In the genomic region with DNA sequence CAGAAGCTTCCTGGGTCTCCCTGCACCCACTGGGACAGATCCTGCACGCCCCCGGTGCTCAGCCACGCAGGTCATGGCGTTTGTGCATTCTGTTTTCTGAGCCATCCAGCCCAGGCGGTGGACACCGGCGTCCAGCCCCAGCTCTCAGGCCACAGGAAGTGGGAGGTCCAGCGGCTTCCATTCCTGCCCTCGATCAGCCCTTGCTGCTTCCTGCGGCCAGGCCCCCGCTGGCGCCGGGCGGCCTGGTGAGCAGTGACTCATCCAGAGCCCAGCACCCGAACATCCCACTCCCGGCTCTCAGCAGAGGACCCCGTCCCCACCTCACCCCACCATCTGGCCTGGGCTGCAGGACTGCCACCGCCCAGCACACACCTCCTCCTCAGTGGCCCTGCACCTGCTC, we compare ENCODE assay signal across 17 cellular contexts. TPM values are rescaled to one million over a fixed set of nuclear protein-coding genes. Genes with fewer than 3 reads are reported as not detected.
DNase-seq lines count a peak whose midpoint lies in the region; ATAC-seq and TF ChIP-seq lines count a peak whose summit lies in the region.
"Had no signal": no experiment of that assay in that cellular context is flagged by ENCODE, and none has a peak within 500 bp of the region (broad histone marks: within the 10 kb centered on the region; RNA-seq: fewer than 3 reads in every experiment).

No MANE protein-coding gene starts in this region.

- H3K36me3 ChIP-seq in upper lobe of left lung, result no peaks in the 10 kb centered on the region
- H3K36me3 ChIP-seq: thyroid gland had no signal

- 46 to 48% methylated on average over 8 to 18 of the region's 18 CpGs for WGBS in upper lobe of left lung, 2 donors

- peak overlapping the region; percentile 80 to 88 (median 86) for H3K27ac ChIP-seq in upper lobe of left lung
- H3K27ac ChIP-seq: 22Rv1 had no signal

- H3K4me3 ChIP-seq in astrocyte of the spinal cord (ENCODE audit: low read depth, low read length) (no peak overlapping the region), upper lobe of left lung (no peak overlapping the region)
- H3K4me3 ChIP-seq: smooth muscle cell, thyroid gland had no signal

- no peak for TF ChIP-seq EP300 in upper lobe of left lung (IDR thresholded peaks at IDR 0.05)

- in situ Hi-C loops in astrocyte of the spinal cord (cut with HindIII; ENCODE audit: low sequenced_read_pairs), result no loop called here

- peaks cover 0 to 40% (median 17%) of the 10 kb centered on the region in 4 donors for H3K27me3 ChIP-seq in upper lobe of left lung
- H3K27me3 ChIP-seq: thyroid gland had no signal

- peak in 1 of 4 donors; percentile 17 for TF ChIP-seq POLR2A in upper lobe of left lung (IDR thresholded peaks at IDR 0.05)
- no peak for TF ChIP-seq POLR2A in erythroblast (IDR thresholded peaks at IDR 0.05; ENCODE audit: low read length)

- peaks cover 72 to 90% (median 87%) of the 10 kb centered on the region in 4 donors for H3K4me1 ChIP-seq in upper lobe of left lung

- H3K9me3 ChIP-seq in upper lobe of left lung, result no peaks in the 10 kb centered on the region
- H3K9me3 ChIP-seq: thyroid gland had no signal

- DNase-seq in DMS53 (lab: John Stamatoyannopoulos, UW) (peak; percentile 32), DMS53 treated with DMSO at 0.1 percent for 48 hours (lab: John Stamatoyannopoulos, UW; ENCODE audit: unreplicated experiment) (no peak), astrocyte of the spinal cord (ENCODE audit: low read depth, low spot score) (peak; percentile 27), left lobe of liver (ENCODE audit: low spot score) (no peak), upper lobe of left lung (peak in 1 of 2 donors; percentile 84), erythroblast (lab: John Stamatoyannopoulos, UW) (no peak), NCI-H69 (lab: John Stamatoyannopoulos, UW) (no peak)
- DNase-seq: activated CD4-positive, alpha-beta T cell treated with anti-CD3 and anti-CD28 coated beads, Interleukin-2, amount 50 U/mL, for 48 hours; activated effector memory CD4-positive, alpha-beta T cell treated with Interleukin-2 at 50 U/mL for 16 hours; naive thymus-derived CD4-positive, alpha-beta T cell; NCI-H2081; NK-92 treated with Interleukin-12 subunit alpha and Interleukin-12 subunit beta, amount 100 ng/mL, for 24 hours; T-cell; thyroid gland had no signal

- TF ChIP-seq CTCF in astrocyte of the spinal cord (IDR thresholded peaks at IDR 0.05; ENCODE audit: low read depth, low read length), result no peak
- no peak for TF ChIP-seq CTCF in upper lobe of left lung (IDR thresholded peaks at IDR 0.05)

- ATAC-seq in left lobe of liver (peak; percentile 4), upper lobe of left lung (ENCODE audit: low FRiP score in 2 of 2) (no peak), HG02759 (IDR thresholded peaks at IDR 0.05; ENCODE audit: unreplicated experiment) (no peak)
- ATAC-seq: naive thymus-derived CD4-positive, alpha-beta T cell; T-cell had no signal

RNA-seq across cellular contexts. Expression of a gene that starts 18.0 kb away (rescaled TPM):
- 11.5 TPM for total RNA-seq in left lobe of liver
- total RNA-seq in upper lobe of left lung, result 10 to 100 TPM; 17.9 to 87.5 (median 54.9) TPM

RNA-seq across cellular contexts. Expression of a gene that starts 30.5 kb away (rescaled TPM):
- total RNA-seq in left lobe of liver, result 1.3 TPM
- total RNA-seq in upper lobe of left lung, result 10 to 100 TPM; 14.9 to 43.4 (median 23.8) TPM

RNA-seq across cellular contexts. Expression of a gene that starts 49.2 kb away (rescaled TPM):
- total RNA-seq in left lobe of liver (20.3 TPM), upper lobe of left lung (10 to 100 TPM; 36.4 to 71.7 (median 49.8) TPM)

Comparison
In these comparisons a context has a peak if more than half of its experiments do, and no peak if none do; other contexts are left out.
1. DNase-seq: peak in DMS53 (single experiment) and astrocyte of the spinal cord (single experiment); none in DMS53 treated with DMSO at 0.1 percent for 48 hours (single experiment), left lobe of liver (single experiment), erythroblast (0 of 2) and NCI-H69 (single experiment).